17 cellular contexts compared by ENCODE assay signal in genomic region chr5:71569748-71570509, GRCh38.
"Had no signal": no experiment of that assay in that cellular context is flagged by ENCODE, and none has a peak within 500 bp of the region (broad histone marks: within the 10 kb centered on the region; RNA-seq: fewer than 3 reads in every experiment).

No MANE protein-coding gene starts in this region.

- H3K36me3 ChIP-seq: colonic mucosa, ovary had no signal

- H3K27me3 ChIP-seq: colonic mucosa, esophagus squamous epithelium, gastroesophageal sphincter, neutrophil, ovary, right atrium auricular region, suprapubic skin, thyroid gland had no signal

- H3K4me1 ChIP-seq: colonic mucosa, esophagus squamous epithelium, gastroesophageal sphincter, right atrium auricular region, suprapubic skin, thyroid gland had no signal

- H3K27ac ChIP-seq: colonic mucosa, esophagus squamous epithelium, gastroesophageal sphincter, neutrophil, ovary, right atrium auricular region, suprapubic skin, thyroid gland had no signal

- ATAC-seq: gastroesophageal sphincter; left ventricle myocardium superior; naive thymus-derived CD4-positive, alpha-beta T cell; stimulated activated naive CD8-positive, alpha-beta T cell treated with anti-CD3 and anti-CD28 coated beads, Interleukin-15, Interleukin-2, amounts not matched to agents 100 U/mL and 50 U/mL, for 24 hours had no signal

- H3K4me2 ChIP-seq: smooth muscle cell had no signal

- DNase-seq: colonic mucosa; dermis blood vessel endothelial cell; esophagus squamous epithelium; foreskin fibroblast; glutamatergic neuron; islet precursor cell; left ventricle myocardium superior; naive thymus-derived CD4-positive, alpha-beta T cell; ovary; stimulated activated CD4-positive, alpha-beta T cell treated with anti-CD3 and anti-CD28 coated beads, Interleukin-2, amount 100 ng/mL, for 48 hours; stimulated activated naive CD8-positive, alpha-beta T cell treated with anti-CD3 and anti-CD28 coated beads, Interleukin-15, Interleukin-2, amounts not matched to agents 100 U/mL and 50 U/mL, for 24 hours; thyroid gland had no signal

- H3K4me3 ChIP-seq: colonic mucosa, esophagus squamous epithelium, gastroesophageal sphincter, ovary, right atrium auricular region, smooth muscle cell, suprapubic skin, thyroid gland had no signal

- H3K9me3 ChIP-seq: colonic mucosa, esophagus squamous epithelium, gastroesophageal sphincter, neutrophil, ovary, right atrium auricular region, suprapubic skin, thyroid gland had no signal
